ENCODE assay signal across 9 cellular contexts in the genomic region with DNA sequence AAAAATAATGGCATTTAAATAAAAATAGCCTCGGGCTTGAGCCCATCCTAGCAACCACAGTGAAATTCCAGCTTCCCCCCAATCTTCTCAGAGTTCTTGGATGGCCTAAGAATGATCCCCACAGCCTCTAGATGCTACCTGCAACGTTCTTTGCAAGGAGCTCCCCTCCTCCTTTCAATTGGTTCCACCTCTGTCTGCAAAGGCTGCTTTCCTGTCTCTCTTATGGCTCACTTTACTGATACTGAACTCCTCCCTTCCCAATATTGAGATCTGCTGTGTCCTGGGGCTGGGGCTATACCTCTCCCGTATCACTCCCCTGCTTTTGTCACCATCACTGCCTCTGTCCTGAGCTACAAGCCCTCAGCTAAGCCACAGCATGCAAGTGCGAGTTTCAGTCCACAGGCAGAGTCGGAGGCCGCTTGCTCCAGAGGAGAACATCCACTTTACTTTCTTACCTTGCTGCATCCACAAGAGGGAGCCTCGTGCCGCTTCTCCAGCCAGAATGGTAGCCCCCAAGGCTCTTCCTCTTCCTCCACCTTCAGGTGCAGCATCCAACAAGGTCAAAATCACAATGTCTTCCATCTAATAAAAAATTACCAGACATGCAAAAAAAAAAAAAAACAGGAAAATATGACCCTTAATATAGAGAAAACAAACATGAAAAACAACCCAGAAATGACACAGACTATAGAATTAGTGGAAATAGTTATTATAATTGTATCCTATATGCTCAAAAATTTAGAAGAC. TPM values are rescaled to one million over a fixed set of nuclear protein-coding genes. Genes with fewer than 3 reads are reported as not detected.
DNase-seq lines count a peak whose midpoint lies in the region; ATAC-seq and TF ChIP-seq lines count a peak whose summit lies in the region.
"Had no signal": no experiment of that assay in that cellular context is flagged by ENCODE, and none has a peak within 500 bp of the region (broad histone marks: within the 10 kb centered on the region; RNA-seq: fewer than 3 reads in every experiment).

No MANE protein-coding gene starts in this region.

- TF ChIP-seq POLR2A in right lobe of liver (IDR thresholded peaks at IDR 0.05) = no peak

- no peaks in the 10 kb centered on the region for H3K27me3 ChIP-seq in right lobe of liver

- ATAC-seq in right lobe of liver (peak; percentile 73 to 77 (median 74)), GM19455 (IDR thresholded peaks at IDR 0.05; ENCODE audit: unreplicated experiment) (no peak)

- peaks cover 6% of the 10 kb centered on the region for H3K9me3 Mint-ChIP-seq in activated naive CD4-positive, alpha-beta T cell treated with anti-CD3 and anti-CD28 coated beads, Interleukin-2, amount 10 ng/mL, durations not matched to agents 7 days and 5 days

- peaks cover 6% of the 10 kb centered on the region for H3K4me1 Mint-ChIP-seq in activated naive CD4-positive, alpha-beta T cell treated with anti-CD3 and anti-CD28 coated beads, Interleukin-2, amount 10 ng/mL, durations not matched to agents 7 days and 5 days

- no peak overlapping the region for H3K4me3 Mint-ChIP-seq in activated naive CD4-positive, alpha-beta T cell treated with anti-CD3 and anti-CD28 coated beads, Interleukin-2, amount 10 ng/mL, durations not matched to agents 7 days and 5 days

- peak; percentile 15 to 54 (median 44) for TF ChIP-seq CTCF in right lobe of liver (IDR thresholded peaks at IDR 0.05)

- peaks cover 11% of the 10 kb centered on the region for H3K27me3 Mint-ChIP-seq in activated naive CD4-positive, alpha-beta T cell treated with anti-CD3 and anti-CD28 coated beads, Interleukin-2, amount 10 ng/mL, durations not matched to agents 7 days and 5 days

- intact Hi-C loops in right lobe of liver (cut with DNase I) = no loop called here

- peak; percentile 31 for DNase-seq in stimulated activated CD4-positive, alpha-beta T cell treated with anti-CD3 and anti-CD28 coated beads, Interleukin-15, amount 100 ng/mL, for 24 hours
- DNase-seq in stimulated activated CD4-positive, alpha-beta T cell treated with anti-CD3 and anti-CD28 coated beads, Interleukin-4, amount 100 ng/mL, for 1 hour = no peak
- DNase-seq in MV-4-11 (lab: John Stamatoyannopoulos, UW) (peak; percentile 41), right lobe of liver (peak in 2 of 3 donors; percentile 28 to 50), NCI-H446 treated with DMSO at 0.1 percent for 48 hours (lab: John Stamatoyannopoulos, UW) (no peak)
- DNase-seq in activated naive CD4-positive, alpha-beta T cell treated with anti-CD3 and anti-CD28 coated beads, Interleukin-2, amount 10 ng/mL, durations not matched to agents 7 days and 5 days = peak; percentile 57
- no peak for DNase-seq in effector CD8-positive, alpha-beta T cell (lab: John Stamatoyannopoulos, UW)

- H3K9me3 ChIP-seq in right lobe of liver = no peaks in the 10 kb centered on the region

- H3K4me1 ChIP-seq in right lobe of liver = peaks cover 0 to 17% (median 4%) of the 10 kb centered on the region in 4 donors

- H3K4me3 ChIP-seq in right lobe of liver = no peak overlapping the region

- H3K36me3 ChIP-seq in right lobe of liver = no peaks in the 10 kb centered on the region

- H3K36me3 Mint-ChIP-seq in activated naive CD4-positive, alpha-beta T cell treated with anti-CD3 and anti-CD28 coated beads, Interleukin-2, amount 10 ng/mL, durations not matched to agents 7 days and 5 days = no peaks in the 10 kb centered on the region

- CTCF ChIA-PET in activated naive CD4-positive, alpha-beta T cell treated with anti-CD3 and anti-CD28 coated beads, Interleukin-2, amount 10 ng/mL, durations not matched to agents 7 days and 5 days (lab: Charles Lee) = interaction anchor here (0.6 to 1.2 kb wide), 4 partner anchors 12 to 365 kb away, joined by 3 to 4 read pairs (median 3); no protein-coding TSS in a partner anchor

- 24% methylated on average over 8 of the region's 8 CpGs for WGBS in right lobe of liver (ENCODE audit: insufficient coverage, low coverage, low lambda C conversion rate, missing lambda C conversion rate)

- no peak overlapping the region for H3K27ac Mint-ChIP-seq in activated naive CD4-positive, alpha-beta T cell treated with anti-CD3 and anti-CD28 coated beads, Interleukin-2, amount 10 ng/mL, durations not matched to agents 7 days and 5 days

- H3K27ac ChIP-seq in right lobe of liver = no peak overlapping the region
- H3K27ac ChIP-seq: epithelial cell of prostate had no signal

RNA-seq across cellular contexts. Expression of gene TMEM45B, which starts 48.6 kb away (rescaled TPM):
- total RNA-seq in right lobe of liver = 100 to 1,000 TPM in 1 of 6 experiments, 10 to 100 TPM in 4, 1 to 10 TPM in 1; 10.0 to 126 (median 18.6) TPM

Comparison
In these comparisons a context has a peak if more than half of its experiments do, and no peak if none do; other contexts are left out.
1. DNase-seq: peak in stimulated activated CD4-positive, alpha-beta T cell treated with anti-CD3 and anti-CD28 coated beads, Interleukin-15, amount 100 ng/mL, for 24 hours (single experiment), MV-4-11 (single experiment), activated naive CD4-positive, alpha-beta T cell treated with anti-CD3 and anti-CD28 coated beads, Interleukin-2, amount 10 ng/mL, durations not matched to agents 7 days and 5 days (single experiment) and right lobe of liver (2 of 3); none in stimulated activated CD4-positive, alpha-beta T cell treated with anti-CD3 and anti-CD28 coated beads, Interleukin-4, amount 100 ng/mL, for 1 hour (single experiment), NCI-H446 treated with DMSO at 0.1 percent for 48 hours (single experiment) and effector CD8-positive, alpha-beta T cell (single experiment).